Comparison of ENCODE assay signal across 13 cellular contexts in genomic region chr13:45219938-45220375, GRCh38. TPM values are rescaled to one million over a fixed set of nuclear protein-coding genes. Genes with fewer than 3 reads are reported as not detected.
A peak's percentile ranks its signal among the peaks of the same experiment; 100 is the strongest.
DNase-seq lines count a peak whose midpoint lies in the region; FAIRE-seq and TF ChIP-seq lines count a peak whose summit lies in the region.
"Had no signal": no experiment of that assay in that cellular context is flagged by ENCODE, and none has a peak within 500 bp of the region (broad histone marks: within the 10 kb centered on the region; RNA-seq: fewer than 3 reads in every experiment).

No MANE protein-coding gene starts in this region.

- H3K4me1 Mint-ChIP-seq in endothelial cell (ENCODE audit: unreplicated experiment): no peaks in the 10 kb centered on the region
- H3K4me1 Mint-ChIP-seq: activated naive CD4-positive, alpha-beta T cell treated with anti-CD3 and anti-CD28 coated beads, Interleukin-2, amount 10 ng/mL, durations not matched to agents 7 days and 5 days had no signal

- TF ChIP-seq CTCF in retinal pigment epithelial cell (conservative IDR thresholded peaks at IDR 0.05; ENCODE audit: low read depth, low read length) (no peak), endothelial cell (IDR thresholded peaks at IDR 0.05; ENCODE audit: unreplicated experiment) (no peak)

- H3K27ac Mint-ChIP-seq in endothelial cell (ENCODE audit: unreplicated experiment): no peak overlapping the region
- H3K27ac Mint-ChIP-seq: activated naive CD4-positive, alpha-beta T cell treated with anti-CD3 and anti-CD28 coated beads, Interleukin-2, amount 10 ng/mL, durations not matched to agents 7 days and 5 days; T-helper 2 cell treated with Interferon-gamma antibody and Interleukin-4, amounts not matched to agents 5 μg/mL and 100 μg/mL, for 36 hours had no signal

- H3K36me3 Mint-ChIP-seq in endothelial cell (ENCODE audit: low read depth, unreplicated experiment): no peaks in the 10 kb centered on the region

- no peak overlapping the region for H3K4me3 ChIP-seq in retinal pigment epithelial cell (ENCODE audit: low read length)

- FAIRE-seq in H54 (lab: Jason Lieb, UNC): peak; percentile 94
- FAIRE-seq: H1 had no signal

- DNase-seq in H54 (ENCODE audit: insufficient read length, low spot score): no peak
- DNase-seq in OCI-M1 (lab: John Stamatoyannopoulos, UW): peak; percentile 82
- peak; percentile 40 for DNase-seq in epidermal melanocyte (ENCODE audit: insufficient read length, low spot score)
- DNase-seq in retinal pigment epithelial cell (ENCODE audit: low read depth): peak; percentile 88
- no peak for DNase-seq in NCI-H128 (lab: John Stamatoyannopoulos, UW; ENCODE audit: unreplicated experiment)
- no peak for DNase-seq in erythroblast (lab: John Stamatoyannopoulos, UW)
- no peak for DNase-seq in endothelial cell (ENCODE audit: low spot score)
- no peak for DNase-seq in NCI-H526 (lab: John Stamatoyannopoulos, UW)
- DNase-seq: activated naive CD4-positive, alpha-beta T cell treated with anti-CD3 and anti-CD28 coated beads, Interleukin-2, amount 10 ng/mL, durations not matched to agents 7 days and 5 days; NCI-H1436; stimulated activated naive CD8-positive, alpha-beta T cell treated with anti-CD3 and anti-CD28 coated beads, Interleukin-15, Interleukin-2, amounts not matched to agents 100 U/mL and 50 U/mL, for 24 hours had no signal

- peaks cover 1% of the 10 kb centered on the region for H3K27me3 Mint-ChIP-seq in endothelial cell (ENCODE audit: unreplicated experiment)
- H3K27me3 Mint-ChIP-seq: activated naive CD4-positive, alpha-beta T cell treated with anti-CD3 and anti-CD28 coated beads, Interleukin-2, amount 10 ng/mL, durations not matched to agents 7 days and 5 days had no signal

- no peak overlapping the region for H3K4me3 Mint-ChIP-seq in endothelial cell (ENCODE audit: unreplicated experiment)
- H3K4me3 Mint-ChIP-seq: activated naive CD4-positive, alpha-beta T cell treated with anti-CD3 and anti-CD28 coated beads, Interleukin-2, amount 10 ng/mL, durations not matched to agents 7 days and 5 days; T-helper 2 cell treated with Interferon-gamma antibody and Interleukin-4, amounts not matched to agents 5 μg/mL and 100 μg/mL, for 36 hours had no signal

- no peaks in the 10 kb centered on the region for H3K9me3 Mint-ChIP-seq in endothelial cell (ENCODE audit: unreplicated experiment)
- H3K9me3 Mint-ChIP-seq: activated naive CD4-positive, alpha-beta T cell treated with anti-CD3 and anti-CD28 coated beads, Interleukin-2, amount 10 ng/mL, durations not matched to agents 7 days and 5 days; T-helper 2 cell treated with Interferon-gamma antibody and Interleukin-4, amounts not matched to agents 5 μg/mL and 100 μg/mL, for 36 hours had no signal

- no peak for TF ChIP-seq POLR2A in H54 (IDR thresholded peaks at IDR 0.05; ENCODE audit: low read depth, low read length)
- no peak for TF ChIP-seq POLR2A in erythroblast (IDR thresholded peaks at IDR 0.05; ENCODE audit: low read length)

RNA-seq across cellular contexts. Expression of gene KCTD4, which starts 19.1 kb away (rescaled TPM):
- not detected for total RNA-seq in endothelial cell (ENCODE audit: unreplicated experiment)
- total RNA-seq: H1 had no signal

Comparison
In these comparisons a context has a peak if more than half of its experiments do, and no peak if none do; other contexts are left out.
1. DNase-seq: peak in OCI-M1 (single experiment), epidermal melanocyte (single experiment) and retinal pigment epithelial cell (single experiment); none in H54 (single experiment), NCI-H128 (single experiment), erythroblast (0 of 2), endothelial cell (single experiment) and NCI-H526 (0 of 2).